1 cellular context compared by ENCODE assay signal in genomic region chr19:48363810-48364563, GRCh38.
TF ChIP-seq lines count a peak whose summit lies in the region.

TSS of gene SYNGR4 (plus strand) at chr19:48364367. CDS start at chr19:48365843, 1,476 bp downstream.
TSS of gene TMEM143 (minus strand) at chr19:48363940. CDS start at chr19:48363920, 20 bp downstream.

TF ChIP-seq in K562, 482 proteins besides CTCF, POLR2A, EP300 and RAD21 (continued from another document and continues in another):
- TF ChIP-seq PATZ1 (CRISPR knock-in tag; IDR thresholded peaks at IDR 0.05; ENCODE audit: borderline replicate concordance) (no peak), ZNF232 (CRISPR knock-in tag; IDR thresholded peaks at IDR 0.05) (no peak), ASH1L (IDR thresholded peaks at IDR 0.05; ENCODE audit: borderline replicate concordance, low read depth, partially characterized antibody) (no peak), TFAM (CRISPR knock-in tag; conservative IDR thresholded peaks at IDR 0.05) (no peak), KLF10 (CRISPR knock-in tag; IDR thresholded peaks at IDR 0.05) (no peak), SMC3 (conservative IDR thresholded peaks at IDR 0.05; ENCODE audit: insufficient read depth, low read depth, low read length) (0 out of 2 replicates have a peak, but pooled peaks have one; percentile 8), GTF2F1 (IDR thresholded peaks at IDR 0.05; ENCODE audit: low read depth, low read length) (no peak), ZNF263 (CRISPR knock-in tag; IDR thresholded peaks at IDR 0.05; ENCODE audit: borderline replicate concordance) (no peak), CTBP1 (IDR thresholded peaks at IDR 0.05; ENCODE audit: borderline replicate concordance) (peak; percentile 25; the same call in 1 of the 2 replicates), MAZ (CRISPR knock-in tag; conservative IDR thresholded peaks at IDR 0.05 in 1 of 2, IDR thresholded peaks at IDR 0.05 in 1 of 2) (peak; percentile 67 to 86; a peak in 3 of 4 replicates), MCM3 (IDR thresholded peaks at IDR 0.05) (no peak), SAFB2 (IDR thresholded peaks at IDR 0.05; ENCODE audit: borderline replicate concordance, low read depth, low read length, severe bottlenecking) (no peak), NR2F6 (CRISPR knock-in tag; IDR thresholded peaks at IDR 0.05) (no peak), PTRF (tag; IDR thresholded peaks at IDR 0.05) (no peak), ZBED1 (IDR thresholded peaks at IDR 0.05) (no peak), ZNF507 (tag; conservative IDR thresholded peaks at IDR 0.05) (no peak), ETV5 (CRISPR knock-in tag; IDR thresholded peaks at IDR 0.05; ENCODE audit: low read depth) (no peak), POLR2G (IDR thresholded peaks at IDR 0.05; ENCODE audit: low read depth, low read length) (peak; percentile 74), E2F5 (CRISPR knock-in tag; IDR thresholded peaks at IDR 0.05) (peak; percentile 69; the same call in 1 of the 2 replicates), ZNF3 (CRISPR knock-in tag; IDR thresholded peaks at IDR 0.05) (no peak), KLF16 (IDR thresholded peaks at IDR 0.05) (no peak), ZNF766 (CRISPR knock-in tag; conservative IDR thresholded peaks at IDR 0.05) (no peak), ATF3 (IDR thresholded peaks at IDR 0.05) (peak; percentile 41; the same call in 1 of the 2 replicates), ATF3 (CRISPR knock-in tag; conservative IDR thresholded peaks at IDR 0.05) (no peak), NFIC (IDR thresholded peaks at IDR 0.05) (no peak), ZNF764 (CRISPR knock-in tag; IDR thresholded peaks at IDR 0.05; ENCODE audit: low read depth) (no peak), ZNF57 (CRISPR knock-in tag; IDR thresholded peaks at IDR 0.05) (no peak), GTF2B (IDR thresholded peaks at IDR 0.05; ENCODE audit: extremely low read depth, insufficient read length) (peak; percentile 35), ZNF584 (CRISPR knock-in tag; IDR thresholded peaks at IDR 0.05; ENCODE audit: low read depth) (no peak), MAX (CRISPR knock-in tag; IDR thresholded peaks at IDR 0.05) (peak; percentile 96), IRF2 (CRISPR knock-in tag; IDR thresholded peaks at IDR 0.05) (no peak), SAFB (IDR thresholded peaks at IDR 0.05; ENCODE audit: borderline replicate concordance, low read depth, low read length) (no peak), FUS (optimal IDR thresholded peaks at IDR 0.05; ENCODE audit: low read depth, low read length) (no peak), ZFP30 (CRISPR knock-in tag; IDR thresholded peaks at IDR 0.05; ENCODE audit: borderline replicate concordance) (no peak), POLR2AphosphoS5 (IDR thresholded peaks at IDR 0.05; ENCODE audit: control insufficient read depth, insufficient read depth, low read depth, low read length) (peak; percentile 48; the same call in 1 of the 2 replicates), ZSCAN32 (CRISPR knock-in tag; IDR thresholded peaks at IDR 0.05) (no peak), FOXA1 (IDR thresholded peaks at IDR 0.05; ENCODE audit: borderline replicate concordance) (no peak), SNRNP70 (optimal IDR thresholded peaks at IDR 0.05; ENCODE audit: low read depth, low read length) (no peak), EP400 (IDR thresholded peaks at IDR 0.05) (peak; percentile 83; the same call in 1 of the 2 replicates), CC2D1A (IDR thresholded peaks at IDR 0.05) (no peak), CSDE1 (IDR thresholded peaks at IDR 0.05) (no peak), SP2 (IDR thresholded peaks at IDR 0.05; ENCODE audit: extremely low read depth, low read depth, low read length, poor library complexity, severe bottlenecking) (peak; percentile 45), ZNF561 (CRISPR knock-in tag; conservative IDR thresholded peaks at IDR 0.05) (no peak), PURB (CRISPR knock-in tag; IDR thresholded peaks at IDR 0.05; ENCODE audit: low read depth) (no peak), GABPA (tag; conservative IDR thresholded peaks at IDR 0.05; ENCODE audit: low read depth) (peak; percentile 62), HCFC1 (IDR thresholded peaks at IDR 0.05; ENCODE audit: low read depth, low read length) (peak; percentile 70), GABPB1 (CRISPR knock-in tag; IDR thresholded peaks at IDR 0.05) (peak; percentile 74; the same call in 1 of the 2 replicates), HINFP (tag; conservative IDR thresholded peaks at IDR 0.05; ENCODE audit: low read depth) (no peak), ZNF518B (CRISPR knock-in tag; IDR thresholded peaks at IDR 0.05) (no peak), TRIM24 (IDR thresholded peaks at IDR 0.05) (peak in 1 of 2 experiments; percentile 51; a peak in 2 of 4 replicates), POU5F1 (IDR thresholded peaks at IDR 0.05; ENCODE audit: borderline replicate concordance, low read depth, low read length, partially characterized antibody) (peak; percentile 52), UBTF (IDR thresholded peaks at IDR 0.05; ENCODE audit: borderline replicate concordance in 1 of 2, low read depth in 2 of 2, low read length in 2 of 2) (no peak), BMI1 (IDR thresholded peaks at IDR 0.05; ENCODE audit: low read length) (no peak), RERE (CRISPR knock-in tag; IDR thresholded peaks at IDR 0.05; ENCODE audit: borderline replicate concordance) (no peak)
